ENCODE assay signal across 9 cellular contexts in the genomic region with DNA sequence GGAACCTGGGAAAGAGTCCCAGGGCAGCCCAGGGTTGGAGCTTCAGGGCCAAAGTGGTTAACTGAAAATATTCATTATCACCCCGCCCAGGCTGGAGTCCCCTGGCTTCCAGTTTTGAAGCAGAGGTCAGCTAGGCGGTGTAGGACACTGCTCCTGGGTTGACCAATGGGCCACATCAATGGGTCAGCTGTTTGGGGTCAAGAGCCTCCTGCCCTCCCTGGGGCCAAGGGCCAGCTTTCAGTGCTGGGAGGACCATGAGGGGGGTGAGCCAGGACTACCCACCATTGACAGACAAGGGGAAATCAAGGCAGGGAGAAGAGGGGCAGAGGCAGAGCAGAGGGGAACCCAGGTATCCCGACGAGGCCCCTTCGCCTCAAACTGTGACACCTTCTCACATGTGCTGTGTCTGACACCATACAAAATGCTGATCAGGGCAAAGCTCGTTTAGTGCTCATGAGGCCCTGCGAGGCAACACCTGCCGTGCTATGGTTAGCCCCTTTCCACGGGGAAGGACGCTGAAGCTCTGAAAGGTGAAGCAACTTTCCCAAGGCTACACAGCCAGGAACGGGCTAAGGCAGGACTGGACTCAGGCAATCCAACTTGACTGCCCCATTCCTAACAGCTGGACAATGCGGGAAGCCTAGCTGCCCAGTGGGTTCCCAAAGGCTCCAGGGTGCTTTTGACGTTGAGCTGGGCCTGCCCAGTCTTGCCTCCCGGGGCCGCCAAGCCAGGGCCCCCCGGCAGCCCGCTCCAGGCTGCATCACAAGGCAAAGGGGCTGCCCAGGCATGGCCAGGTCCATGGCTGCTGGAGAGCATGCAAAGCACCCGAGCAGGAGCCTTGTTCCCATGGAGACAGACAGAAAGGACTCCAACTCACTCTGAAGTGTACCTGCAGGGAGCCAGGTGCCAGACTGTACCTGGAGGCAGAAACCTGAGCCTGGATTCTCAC. TPM values are rescaled to one million over a fixed set of nuclear protein-coding genes. Genes with fewer than 3 reads are reported as not detected.
DNase-seq lines count a peak whose midpoint lies in the region; TF ChIP-seq lines count a peak whose summit lies in the region.
"Had no signal": no experiment of that assay in that cellular context is flagged by ENCODE, and none has a peak within 500 bp of the region (broad histone marks: within the 10 kb centered on the region; RNA-seq: fewer than 3 reads in every experiment).

No MANE protein-coding gene starts in this region.

- 89% methylated on average over 8 of the region's 18 CpGs for WGBS in esophagus muscularis mucosa

- H3K27me3 ChIP-seq in esophagus muscularis mucosa, result peaks cover 0 to 69% (median 11%) of the 10 kb centered on the region in 4 donors

- H3K4me1 ChIP-seq in esophagus muscularis mucosa, result peaks cover 45 to 88% (median 74%) of the 10 kb centered on the region in 4 donors

- TF ChIP-seq POLR2A in esophagus muscularis mucosa (IDR thresholded peaks at IDR 0.05; ENCODE audit: low read depth), result no peak

- TF ChIP-seq EP300 in esophagus muscularis mucosa (IDR thresholded peaks at IDR 0.05), result no peak

- DNase-seq in NCI-H1092 treated with DMSO at 0.1 percent for 48 hours (lab: John Stamatoyannopoulos, UW) (peak; percentile 14), NCI-H1092 (lab: John Stamatoyannopoulos, UW) (no peak), NCI-H748 treated with DMSO at 0.1 percent for 48 hours (lab: John Stamatoyannopoulos, UW) (peak; percentile 66), esophagus muscularis mucosa (ENCODE audit: extremely low spot score) (no peak), globus pallidus (ENCODE audit: low spot score) (no peak), SHP77 treated with DMSO at 0.1 percent for 48 hours (lab: John Stamatoyannopoulos, UW) (no peak), amniotic stem cell (lab: John Stamatoyannopoulos, UW) (no peak)

- no peaks in the 10 kb centered on the region for H3K36me3 ChIP-seq in esophagus muscularis mucosa

- H3K9me3 ChIP-seq in esophagus muscularis mucosa, result no peaks in the 10 kb centered on the region

- H3K4me3 ChIP-seq in esophagus muscularis mucosa, result peak overlapping the region; percentile 67 to 74 (median 70)
- H3K4me3 ChIP-seq in skin epidermis, result peak overlapping the region in 4 of 7 experiments; percentile 62 to 72 (median 68)

- intact Hi-C loops in esophagus muscularis mucosa (cut with DNase I), result no loop called here

- H3K27ac ChIP-seq in esophagus muscularis mucosa (replicated peaks in 1 of 4) (peak overlapping the region; percentile 80 to 89 (median 84)), skin epidermis (peak overlapping the region in 18 of 21 experiments; percentile 62 to 98 (median 92))
- H3K27ac ChIP-seq: 22Rv1 had no signal

- no peak for TF ChIP-seq CTCF in esophagus muscularis mucosa (IDR thresholded peaks at IDR 0.05)

RNA-seq across cellular contexts. Expression of gene SYNE3, which starts 2.0 kb away (rescaled TPM):
- 10 to 100 TPM; 14.4 to 18.7 (median 16.6) TPM for total RNA-seq in esophagus muscularis mucosa

RNA-seq across cellular contexts. Expression of gene GLRX5, which starts 20.4 kb away (rescaled TPM):
- 10 to 100 TPM; 34.3 to 51.5 (median 43.5) TPM for total RNA-seq in esophagus muscularis mucosa

Comparison
In these comparisons a context has a peak if more than half of its experiments do, and no peak if none do; other contexts are left out.
1. DNase-seq: peak in NCI-H1092 treated with DMSO at 0.1 percent for 48 hours (single experiment) and NCI-H748 treated with DMSO at 0.1 percent for 48 hours (single experiment); none in NCI-H1092 (single experiment), esophagus muscularis mucosa (single experiment), globus pallidus (single experiment), SHP77 treated with DMSO at 0.1 percent for 48 hours (single experiment) and amniotic stem cell (single experiment).